9 cellular contexts compared by ENCODE assay signal in genomic region chr14:101844219-101844618, GRCh38.
DNase-seq lines count a peak whose midpoint lies in the region; ATAC-seq and TF ChIP-seq lines count a peak whose summit lies in the region.
"Had no signal": no experiment of that assay in that cellular context is flagged by ENCODE, and none has a peak within 500 bp of the region (broad histone marks: within the 10 kb centered on the region; RNA-seq: fewer than 3 reads in every experiment).

No MANE protein-coding gene starts in this region.

- ATAC-seq in GM21576 (IDR thresholded peaks at IDR 0.05; ENCODE audit: unreplicated experiment) (peak; percentile 29), naive B cell (ENCODE audit: low read depth in 2 of 2) (peak; percentile 11 to 40)
- no peak for ATAC-seq in activated naive CD4-positive, alpha-beta T cell treated with anti-CD3 and anti-CD28 coated beads, Interleukin-2, amount 50 U/mL, for 72 hours

- H3K27me3 ChIP-seq in GM06990 (replicated peaks; ENCODE audit: control insufficient read depth, insufficient read depth, low read length) = no peaks in the 10 kb centered on the region

- peak overlapping the region; percentile 12 to 73 for H3K27ac Mint-ChIP-seq in activated naive CD4-positive, alpha-beta T cell treated with anti-CD3 and anti-CD28 coated beads, Interleukin-2, amount 50 U/mL, for 72 hours
- H3K27ac Mint-ChIP-seq in naive B cell (peak overlapping the region; percentile 41 to 98 (median 88)), endothelial cell (ENCODE audit: unreplicated experiment) (no peak overlapping the region)

- H3K4me3 ChIP-seq in GM06990 (replicated peaks; ENCODE audit: low read depth, low read length) = no peak overlapping the region
- H3K4me3 ChIP-seq: prostate gland had no signal

- no peaks in the 10 kb centered on the region; the same call in 1 of the 2 replicates for H3K36me3 ChIP-seq in GM06990 (ENCODE audit: control insufficient read depth, insufficient read depth, low read length)
- H3K36me3 ChIP-seq: prostate gland had no signal

- no peaks in the 10 kb centered on the region for H3K9me3 Mint-ChIP-seq in activated naive CD4-positive, alpha-beta T cell treated with anti-CD3 and anti-CD28 coated beads, Interleukin-2, amount 50 U/mL, for 72 hours
- H3K9me3 Mint-ChIP-seq in naive B cell (no peaks in the 10 kb centered on the region), endothelial cell (ENCODE audit: unreplicated experiment) (no peaks in the 10 kb centered on the region)

- peaks cover 4 to 36% of the 10 kb centered on the region in 2 donors for H3K36me3 Mint-ChIP-seq in activated naive CD4-positive, alpha-beta T cell treated with anti-CD3 and anti-CD28 coated beads, Interleukin-2, amount 50 U/mL, for 72 hours
- H3K36me3 Mint-ChIP-seq in naive B cell (no peaks in the 10 kb centered on the region), endothelial cell (ENCODE audit: low read depth, unreplicated experiment) (peaks cover 5% of the 10 kb centered on the region)

- peaks cover 63 to 86% (median 63%) of the 10 kb centered on the region in 3 donors for H3K4me1 Mint-ChIP-seq in naive B cell
- peaks cover 15% of the 10 kb centered on the region for H3K4me1 Mint-ChIP-seq in endothelial cell (ENCODE audit: unreplicated experiment)

- no peak for TF ChIP-seq CTCF in GM06990 (IDR thresholded peaks at IDR 0.05; ENCODE audit: insufficient read depth, low read length, poor library complexity, severe bottlenecking)
- TF ChIP-seq CTCF in endothelial cell (IDR thresholded peaks at IDR 0.05; ENCODE audit: unreplicated experiment) = no peak

- H3K27me3 Mint-ChIP-seq in naive B cell (no peaks in the 10 kb centered on the region), endothelial cell (ENCODE audit: unreplicated experiment) (no peaks in the 10 kb centered on the region)

- DNase-seq in GM06990 (ENCODE audit: extremely low read depth, insufficient read length) = peak; percentile 56
- DNase-seq in activated naive CD4-positive, alpha-beta T cell treated with anti-CD3 and anti-CD28 coated beads, Interleukin-2, amount 50 U/mL, for 72 hours (ENCODE audit: low spot score in 2 of 2) = no peak
- peak; percentile 40 for DNase-seq in naive B cell
- no peak for DNase-seq in endothelial cell (ENCODE audit: low spot score)
- DNase-seq in HT-29 (ENCODE audit: low spot score) = no peak
- DNase-seq in NCI-H1048 (lab: John Stamatoyannopoulos, UW) = no peak
- DNase-seq: NCI-H1694 treated with DMSO at 0.1 percent for 48 hours had no signal

- peak overlapping the region in 5 of 8 donors; percentile 15 to 61 (median 42) for H3K4me3 Mint-ChIP-seq in naive B cell
- no peak overlapping the region for H3K4me3 Mint-ChIP-seq in endothelial cell (ENCODE audit: unreplicated experiment)

Comparison
In these comparisons a context has a peak if more than half of its experiments do, and no peak if none do; other contexts are left out.
1. DNase-seq: peak in GM06990 (single experiment) and naive B cell (single experiment); none in activated naive CD4-positive, alpha-beta T cell treated with anti-CD3 and anti-CD28 coated beads, Interleukin-2, amount 50 U/mL, for 72 hours (0 of 2), endothelial cell (single experiment), HT-29 (single experiment) and NCI-H1048 (single experiment).
2. ATAC-seq: peak in GM21576 (single experiment) and naive B cell (2 of 2); none in activated naive CD4-positive, alpha-beta T cell treated with anti-CD3 and anti-CD28 coated beads, Interleukin-2, amount 50 U/mL, for 72 hours (0 of 2).